Comparison of ENCODE assay signal across 14 cellular contexts in genomic region chr11:36146437-36146836, GRCh38.
DNase-seq lines count a peak whose midpoint lies in the region; ATAC-seq and TF ChIP-seq lines count a peak whose summit lies in the region.
"Had no signal": no experiment of that assay in that cellular context is flagged by ENCODE, and none has a peak within 500 bp of the region (broad histone marks: within the 10 kb centered on the region; RNA-seq: fewer than 3 reads in every experiment).

No MANE protein-coding gene starts in this region.

- intact Hi-C loops in mammary epithelial cell (cut with micrococcal nuclease) (no loop called here), sciatic nerve (cut with DNase I) (no loop called here)

- peak overlapping the region; percentile 18 for H3K27ac ChIP-seq in mammary epithelial cell (ENCODE audit: insufficient read depth, low read depth, low read length)
- H3K27ac ChIP-seq in mesenchymal stem cell (ENCODE audit: low read length, poor library complexity, severe bottlenecking): no peak overlapping the region
- H3K27ac ChIP-seq: GM23248, HL-60, SJSA1 had no signal

- H3K4me3 Mint-ChIP-seq in naive thymus-derived CD8-positive, alpha-beta T cell: no peak overlapping the region

- H3K9me3 Mint-ChIP-seq in naive thymus-derived CD8-positive, alpha-beta T cell: peaks cover 0 to 5% (median 0%) of the 10 kb centered on the region in 9 donors

- H3K4me1 ChIP-seq in mammary epithelial cell (ENCODE audit: insufficient read depth, low read length): peaks cover 43% of the 10 kb centered on the region
- peaks cover 11% of the 10 kb centered on the region for H3K4me1 ChIP-seq in mesenchymal stem cell (ENCODE audit: control insufficient read depth, insufficient read depth, low read depth, low read length)

- no peaks in the 10 kb centered on the region for H3K79me1 ChIP-seq in mesenchymal stem cell (replicated peaks; ENCODE audit: low read length, poor library complexity, severe bottlenecking)

- no peaks in the 10 kb centered on the region for H3K36me3 Mint-ChIP-seq in naive thymus-derived CD8-positive, alpha-beta T cell

- H2BK15ac ChIP-seq in mesenchymal stem cell (ENCODE audit: low read depth, poor library complexity, severe bottlenecking): no peak overlapping the region

- no peak overlapping the region for H3K18ac ChIP-seq in mesenchymal stem cell (ENCODE audit: low read depth in 1 of 2, low read length in 2 of 2)

- in situ Hi-C loops in mammary epithelial cell (cut with MboI; ENCODE audit: low sequenced_read_pairs in 2 of 2): no loop called here

- no peak for ATAC-seq in sciatic nerve
- ATAC-seq in naive thymus-derived CD8-positive, alpha-beta T cell: no peak

- WGBS in mammary epithelial cell (ENCODE audit: low coverage, missing lambda C conversion rate): 3% methylated on average over 5 of the region's 5 CpGs
- 91% methylated on average over 3 of the region's 5 CpGs for WGBS in mesenchymal stem cell

- no peak overlapping the region for H2BK5ac ChIP-seq in mesenchymal stem cell (ENCODE audit: low read depth, low read length, poor library complexity, severe bottlenecking)

- H3K14ac ChIP-seq in mesenchymal stem cell (ENCODE audit: low read length in 2 of 2): no peak overlapping the region

- no peak overlapping the region for H4K8ac ChIP-seq in mesenchymal stem cell (ENCODE audit: low read length)

- H3K4me2 ChIP-seq in mammary epithelial cell (ENCODE audit: insufficient read depth, low read depth, low read length) (peak overlapping the region; percentile 26), mesenchymal stem cell (ENCODE audit: low read length, poor library complexity, severe bottlenecking) (no peak overlapping the region)

- H3K9ac ChIP-seq in mammary epithelial cell (ENCODE audit: insufficient read depth, low read length) (no peak overlapping the region), mesenchymal stem cell (ENCODE audit: low read length) (no peak overlapping the region)
- H3K9ac ChIP-seq: GM23248 had no signal

- H4K20me1 ChIP-seq in mammary epithelial cell (ENCODE audit: insufficient read depth, low read length): no peaks in the 10 kb centered on the region

- H3K27me3 ChIP-seq in mammary epithelial cell (ENCODE audit: insufficient read depth, low read length) (no peaks in the 10 kb centered on the region), mesenchymal stem cell (ENCODE audit: control insufficient read depth in 1 of 2, insufficient read depth in 1 of 2, low read length in 2 of 2) (no peaks in the 10 kb centered on the region)
- H3K27me3 ChIP-seq: SJSA1 had no signal

- H3K36me3 ChIP-seq in mammary epithelial cell (ENCODE audit: insufficient read depth, low read length): peaks cover 5% of the 10 kb centered on the region
- H3K36me3 ChIP-seq in mesenchymal stem cell (ENCODE audit: control insufficient read depth in 1 of 2, insufficient read depth in 2 of 2, low read depth in 1 of 2, low read length in 2 of 2): no peaks in the 10 kb centered on the region
- H3K36me3 ChIP-seq: SJSA1 had no signal

- no peak overlapping the region for H4K91ac ChIP-seq in mesenchymal stem cell (ENCODE audit: low read length)

- H3K9me3 ChIP-seq in mammary epithelial cell (replicated peaks; ENCODE audit: insufficient read depth, low read length) (no peaks in the 10 kb centered on the region), mesenchymal stem cell (ENCODE audit: control insufficient read depth, low read length) (no peaks in the 10 kb centered on the region)
- H3K9me3 ChIP-seq: SJSA1 had no signal

- no peak for TF ChIP-seq CTCF in mammary epithelial cell (conservative IDR thresholded peaks at IDR 0.05 in 1 of 2, IDR thresholded peaks at IDR 0.05 in 1 of 2; ENCODE audit: extremely low read depth in 1 of 2, insufficient read depth in 1 of 2, low read depth in 1 of 2, low read length in 2 of 2)
- no peak for TF ChIP-seq CTCF in GM10248 (IDR thresholded peaks at IDR 0.05; ENCODE audit: control extremely low read depth, extremely low read depth, low read depth, missing control alignments)

- peaks cover 0 to 3% (median 0%) of the 10 kb centered on the region in 4 donors for H3K4me1 Mint-ChIP-seq in naive thymus-derived CD8-positive, alpha-beta T cell

- CTCF ChIA-PET in mammary epithelial cell (lab: Charles Lee; ENCODE audit: low non-redundant PET) (no interaction called here), GM10248 (lab: Yijun Ruan, JAX) (interaction anchor here (1.4 kb wide), 1 partner anchor 35 kb away, joined by 4 read pairs; no protein-coding TSS in a partner anchor)

- H3K79me2 ChIP-seq in mammary epithelial cell (ENCODE audit: insufficient read depth, low read length): no peaks in the 10 kb centered on the region

- H2BK12ac ChIP-seq in mesenchymal stem cell (ENCODE audit: low read length in 2 of 2): no peak overlapping the region

- H2BK120ac ChIP-seq in mesenchymal stem cell (ENCODE audit: low read depth, low read length): no peak overlapping the region

- H2AFZ ChIP-seq in mammary epithelial cell (ENCODE audit: low read depth, low read length): no peak overlapping the region
- H2AFZ ChIP-seq in mesenchymal stem cell (ENCODE audit: low read depth, low read length): no peak overlapping the region
- H2AFZ ChIP-seq: GM23248 had no signal

- H3K27me3 Mint-ChIP-seq in naive thymus-derived CD8-positive, alpha-beta T cell: peaks cover 2 to 16% (median 10%) of the 10 kb centered on the region in 5 donors

- H3K23ac ChIP-seq in mesenchymal stem cell (ENCODE audit: low read length in 2 of 2): no peak overlapping the region

- no peak overlapping the region for H3K4ac ChIP-seq in mesenchymal stem cell (ENCODE audit: low read depth in 1 of 2, low read length in 2 of 2)

- H2AK5ac ChIP-seq in mesenchymal stem cell (ENCODE audit: low read length, severe bottlenecking): peak overlapping the region; percentile 87

- H3K4me3 ChIP-seq in mammary epithelial cell (replicated peaks in 1 of 3; ENCODE audit: insufficient read depth in 1 of 3, low read depth in 2 of 3, low read length in 3 of 3) (no peak overlapping the region), mesenchymal stem cell (ENCODE audit: insufficient read depth in 1 of 2, low read depth in 1 of 2, low read length in 2 of 2) (no peak overlapping the region)
- H3K4me3 ChIP-seq: GM23248, SJSA1 had no signal

- POLR2A ChIA-PET in naive thymus-derived CD8-positive, alpha-beta T cell (lab: Charles Lee): no interaction called here
- POLR2A ChIA-PET in GM10248 (lab: Yijun Ruan, JAX): interaction anchor here (0.6 kb wide), 1 partner anchor 85 kb away, joined by 3 read pairs; no protein-coding TSS in a partner anchor

- no TSS peak for BruUV-seq in mammary epithelial cell (replicated peaks; lab: Mats Ljungman, UMichigan)

- dilution Hi-C loops in mammary epithelial cell (cut with HindIII; ENCODE audit: low sequenced_read_pairs): no loop called here

- H3K27ac Mint-ChIP-seq in naive thymus-derived CD8-positive, alpha-beta T cell: no peak overlapping the region

- peak; percentile 44 for DNase-seq in NCI-H226
- peak; percentile 17 for DNase-seq in mammary epithelial cell
- DNase-seq in mesenchymal stem cell: no peak
- DNase-seq in renal cortical epithelial cell (ENCODE audit: low read depth): peak; percentile 24
- no peak for DNase-seq in sciatic nerve (ENCODE audit: low spot score)
- no peak for DNase-seq in GM03348 (ENCODE audit: low spot score)
- DNase-seq in naive thymus-derived CD8-positive, alpha-beta T cell: no peak
- DNase-seq in GM10248 (ENCODE audit: extremely low spot score): no peak
- DNase-seq: GM23248, NCI-H187 treated with DMSO at 0.1 percent for 48 hours, NCI-H774, SW 1271 had no signal

Comparison
In these comparisons a context has a peak if more than half of its experiments do, and no peak if none do; other contexts are left out.
1. DNase-seq: peak in NCI-H226 (single experiment), mammary epithelial cell (single experiment) and renal cortical epithelial cell (single experiment); none in mesenchymal stem cell (single experiment), sciatic nerve (single experiment), GM03348 (single experiment), naive thymus-derived CD8-positive, alpha-beta T cell (0 of 10) and GM10248 (single experiment).